In genomic region chr3:53192608-53193007, GRCh38 we compare ENCODE assay signal across 12 cellular contexts. TPM values are rescaled to one million over a fixed set of nuclear protein-coding genes. Genes with fewer than 3 reads are reported as not detected.
DNase-seq lines count a peak whose midpoint lies in the region; ATAC-seq and TF ChIP-seq lines count a peak whose summit lies in the region.
"Had no signal": no experiment of that assay in that cellular context is flagged by ENCODE, and none has a peak within 500 bp of the region (broad histone marks: within the 10 kb centered on the region; RNA-seq: fewer than 3 reads in every experiment).

No MANE protein-coding gene starts in this region.

- peak; percentile 29 for DNase-seq in left ventricle myocardium superior
- no peak for DNase-seq in right atrium auricular region (ENCODE audit: low spot score)
- peak; percentile 57 to 66 (median 64) for DNase-seq in body of pancreas
- DNase-seq in aorta, result peak in 1 of 2 donors; percentile 67
- DNase-seq in activated CD4-positive, alpha-beta T cell treated with anti-CD3 and anti-CD28 coated beads, Interleukin-2, amount 10 ng/mL, durations not matched to agents 24 days and 14 days, result no peak
- DNase-seq in naive thymus-derived CD8-positive, alpha-beta T cell, result no peak
- no peak for DNase-seq in BE2C

- POLR2A ChIA-PET in naive thymus-derived CD8-positive, alpha-beta T cell (lab: Charles Lee), result interaction anchor here (1.1 kb wide), 1 partner anchor 77 kb away, joined by 4 read pairs; no protein-coding TSS in a partner anchor

- H3K4me3 Mint-ChIP-seq in activated CD4-positive, alpha-beta T cell treated with anti-CD3 and anti-CD28 coated beads, Interleukin-2, amount 10 ng/mL, durations not matched to agents 24 days and 14 days, result no peak overlapping the region
- no peak overlapping the region for H3K4me3 Mint-ChIP-seq in naive thymus-derived CD8-positive, alpha-beta T cell
- H3K4me3 Mint-ChIP-seq: brain; stimulated activated naive CD8-positive, alpha-beta T cell treated with anti-CD3 and anti-CD28 coated beads, Interleukin-15, Interleukin-2, amounts not matched to agents 100 ng/mL and 50 ng/mL, for 24 hours had no signal

- H3K27me3 ChIP-seq in right atrium auricular region (no peaks in the 10 kb centered on the region), body of pancreas (no peaks in the 10 kb centered on the region), aorta (ENCODE audit: control insufficient read depth in 1 of 2, insufficient read depth in 2 of 2, low read length in 1 of 2) (no peaks in the 10 kb centered on the region), BE2C (no peaks in the 10 kb centered on the region)
- H3K27me3 ChIP-seq: foreskin keratinocyte had no signal

- H3K4me1 ChIP-seq in right atrium auricular region (peaks cover 0 to 32% of the 10 kb centered on the region in 2 donors), body of pancreas (peaks cover 14% of the 10 kb centered on the region), aorta (ENCODE audit: control insufficient read depth in 1 of 2, insufficient read depth in 2 of 2, low read length in 2 of 2) (no peaks in the 10 kb centered on the region), BE2C (no peaks in the 10 kb centered on the region; the same call in 1 of the 2 replicates)
- H3K4me1 ChIP-seq: foreskin keratinocyte had no signal

- no peaks in the 10 kb centered on the region for H3K9me3 Mint-ChIP-seq in activated CD4-positive, alpha-beta T cell treated with anti-CD3 and anti-CD28 coated beads, Interleukin-2, amount 10 ng/mL, durations not matched to agents 24 days and 14 days
- no peaks in the 10 kb centered on the region for H3K9me3 Mint-ChIP-seq in naive thymus-derived CD8-positive, alpha-beta T cell
- H3K9me3 Mint-ChIP-seq: brain; stimulated activated naive CD8-positive, alpha-beta T cell treated with anti-CD3 and anti-CD28 coated beads, Interleukin-15, Interleukin-2, amounts not matched to agents 100 ng/mL and 50 ng/mL, for 24 hours had no signal

- TF ChIP-seq CTCF in right atrium auricular region (IDR thresholded peaks at IDR 0.05) (no peak), body of pancreas (IDR thresholded peaks at IDR 0.05) (no peak), BE2C (IDR thresholded peaks at IDR 0.05; ENCODE audit: low read depth, low read length) (no peak)

- 30 to 31% methylated on average over 3 of the region's 3 CpGs for WGBS in body of pancreas, 2 donors
- WGBS in aorta, 2 donors, result 41 to 42% methylated on average over 3 of the region's 3 CpGs

- intact Hi-C loops in left ventricle myocardium superior (cut with micrococcal nuclease) (no loop called here), body of pancreas (cut with DNase I) (no loop called here), aorta (cut with DNase I) (no loop called here)
- intact Hi-C loops in activated CD4-positive, alpha-beta T cell treated with anti-CD3 and anti-CD28 coated beads, Interleukin-2, amount 10 ng/mL, durations not matched to agents 24 days and 14 days (cut with micrococcal nuclease), result no loop called here

- no peak overlapping the region for H3K4me3 ChIP-seq in right atrium auricular region
- no peak overlapping the region for H3K4me3 ChIP-seq in body of pancreas
- no peak overlapping the region for H3K4me3 ChIP-seq in aorta (ENCODE audit: low read length in 2 of 2)
- H3K4me3 ChIP-seq in BE2C (ENCODE audit: low read depth, low read length), result no peak overlapping the region
- H3K4me3 ChIP-seq: smooth muscle cell had no signal

- peaks cover 28% of the 10 kb centered on the region for H3K36me3 ChIP-seq in right atrium auricular region
- H3K36me3 ChIP-seq in body of pancreas (replicated peaks in 1 of 2; ENCODE audit: insufficient read depth in 1 of 2, low read depth in 2 of 2), result peaks cover 5 to 14% of the 10 kb centered on the region in 2 donors
- peaks cover 0 to 8% of the 10 kb centered on the region in 2 donors for H3K36me3 ChIP-seq in aorta (ENCODE audit: control insufficient read depth in 1 of 2, insufficient read depth in 2 of 2, low read length in 1 of 2)
- no peaks in the 10 kb centered on the region for H3K36me3 ChIP-seq in BE2C

- H3K27ac Mint-ChIP-seq in activated CD4-positive, alpha-beta T cell treated with anti-CD3 and anti-CD28 coated beads, Interleukin-2, amount 10 ng/mL, durations not matched to agents 24 days and 14 days, result no peak overlapping the region
- H3K27ac Mint-ChIP-seq in naive thymus-derived CD8-positive, alpha-beta T cell, result peak overlapping the region in 1 of 10 donors; percentile 93
- H3K27ac Mint-ChIP-seq: brain; stimulated activated naive CD8-positive, alpha-beta T cell treated with anti-CD3 and anti-CD28 coated beads, Interleukin-15, Interleukin-2, amounts not matched to agents 100 ng/mL and 50 ng/mL, for 24 hours had no signal

- H3K4me1 Mint-ChIP-seq in activated CD4-positive, alpha-beta T cell treated with anti-CD3 and anti-CD28 coated beads, Interleukin-2, amount 10 ng/mL, durations not matched to agents 24 days and 14 days, result peaks cover 6% of the 10 kb centered on the region
- peaks cover 0 to 4% (median 2%) of the 10 kb centered on the region in 4 donors for H3K4me1 Mint-ChIP-seq in naive thymus-derived CD8-positive, alpha-beta T cell

- no peak overlapping the region for H3K27ac ChIP-seq in right atrium auricular region
- H3K27ac ChIP-seq in body of pancreas, result peak overlapping the region in 1 of 4 donors; percentile 41
- peak overlapping the region; percentile 20 to 59 for H3K27ac ChIP-seq in aorta (ENCODE audit: low read depth in 1 of 2, low read length in 2 of 2)
- H3K27ac ChIP-seq: foreskin keratinocyte had no signal

- TF ChIP-seq POLR2A in body of pancreas (IDR thresholded peaks at IDR 0.05), result no peak

- ATAC-seq in left ventricle myocardium superior (no peak), HG02884 (IDR thresholded peaks at IDR 0.05; ENCODE audit: unreplicated experiment) (peak; percentile 43), body of pancreas (no peak), aorta (ENCODE audit: low FRiP score) (no peak)
- ATAC-seq in naive thymus-derived CD8-positive, alpha-beta T cell, result no peak
- ATAC-seq: foreskin keratinocyte had no signal

- H3K9me3 ChIP-seq in right atrium auricular region (no peaks in the 10 kb centered on the region), body of pancreas (no peaks in the 10 kb centered on the region), aorta (ENCODE audit: control insufficient read depth, low read length) (no peaks in the 10 kb centered on the region), BE2C (no peaks in the 10 kb centered on the region)

- H3K27me3 Mint-ChIP-seq in activated CD4-positive, alpha-beta T cell treated with anti-CD3 and anti-CD28 coated beads, Interleukin-2, amount 10 ng/mL, durations not matched to agents 24 days and 14 days, result no peaks in the 10 kb centered on the region
- H3K27me3 Mint-ChIP-seq in naive thymus-derived CD8-positive, alpha-beta T cell, result peaks cover 0 to 4% (median 0%) of the 10 kb centered on the region in 5 donors
- H3K27me3 Mint-ChIP-seq: brain had no signal

- peaks cover 20% of the 10 kb centered on the region for H3K36me3 Mint-ChIP-seq in activated CD4-positive, alpha-beta T cell treated with anti-CD3 and anti-CD28 coated beads, Interleukin-2, amount 10 ng/mL, durations not matched to agents 24 days and 14 days (ENCODE audit: low read depth)
- H3K36me3 Mint-ChIP-seq in naive thymus-derived CD8-positive, alpha-beta T cell, result peaks cover 4 to 29% (median 5%) of the 10 kb centered on the region in 3 donors
- H3K36me3 Mint-ChIP-seq: brain had no signal

RNA-seq across cellular contexts. Expression of gene PRKCD, which starts 31.6 kb away (rescaled TPM):
- total RNA-seq in left ventricle myocardium superior (13.2 TPM), right atrium auricular region (10 to 100 TPM; 11.1 to 14.8 TPM), body of pancreas (10 to 100 TPM; 15.5 to 16.9 TPM), aorta (10 to 100 TPM; 23.6 to 33.4 TPM)
- 10 to 100 TPM; 16.1 to 30.8 TPM for polyA plus RNA-seq in aorta
- total RNA-seq in activated CD4-positive, alpha-beta T cell treated with anti-CD3 and anti-CD28 coated beads, Interleukin-2, amount 10 ng/mL, durations not matched to agents 24 days and 14 days, result 28.1 and 28.8 TPM in 2 replicates
- 10 to 100 TPM; 11.0 to 11.8 TPM for total RNA-seq in naive thymus-derived CD8-positive, alpha-beta T cell
- 10 to 100 TPM in 2 of 3 donors, 1 to 10 TPM in 1; 5.5 to 12.2 (median 10.4) TPM for polyA plus RNA-seq in naive thymus-derived CD8-positive, alpha-beta T cell
- polyA plus RNA-seq in BE2C (2012; ENCODE audit: insufficient read depth, insufficient read length, low read depth), result 0.39 TPM

Comparison
In these comparisons a context has a peak if more than half of its experiments do, and no peak if none do; other contexts are left out.
1. DNase-seq: peak in left ventricle myocardium superior (single experiment) and body of pancreas (4 of 4); none in right atrium auricular region (single experiment), activated CD4-positive, alpha-beta T cell treated with anti-CD3 and anti-CD28 coated beads, Interleukin-2, amount 10 ng/mL, durations not matched to agents 24 days and 14 days (single experiment), naive thymus-derived CD8-positive, alpha-beta T cell (0 of 10) and BE2C (single experiment).
2. H3K27ac ChIP-seq: peak in aorta (2 of 2); none in right atrium auricular region (0 of 2).